1 cellular context compared by ENCODE assay signal in genomic region chr17:6796017-6796886, GRCh38.
TF ChIP-seq lines count a peak whose summit lies in the region.

No MANE protein-coding gene starts in this region.

TF ChIP-seq in HepG2, 621 proteins besides CTCF, POLR2A, EP300 and RAD21 (continued from another document and continues in another):
- TF ChIP-seq, protein P1, sequence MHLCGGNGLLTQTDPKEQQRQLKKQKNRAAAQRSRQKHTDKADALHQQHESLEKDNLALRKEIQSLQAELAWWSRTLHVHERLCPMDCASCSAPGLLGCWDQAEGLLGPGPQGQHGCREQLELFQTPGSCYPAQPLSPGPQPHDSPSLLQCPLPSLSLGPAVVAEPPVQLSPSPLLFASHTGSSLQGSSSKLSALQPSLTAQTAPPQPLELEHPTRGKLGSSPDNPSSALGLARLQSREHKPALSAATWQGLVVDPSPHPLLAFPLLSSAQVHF (CRISPR knock-in tag; IDR thresholded peaks at IDR 0.05), result 0 out of 2 replicates have a peak, but pooled peaks have one; percentile 39
- TF ChIP-seq ZNF205 (CRISPR knock-in tag; IDR thresholded peaks at IDR 0.05) (no peak), ZNF501 (CRISPR knock-in tag; IDR thresholded peaks at IDR 0.05) (no peak), AGO1 (IDR thresholded peaks at IDR 0.05; ENCODE audit: low read depth, low read length, poor library complexity, severe bottlenecking) (no peak), SIX1 (CRISPR knock-in tag; IDR thresholded peaks at IDR 0.05; ENCODE audit: borderline replicate concordance) (peak; percentile 91), TCF12 (IDR thresholded peaks at IDR 0.05) (no peak), TCF12 (CRISPR knock-in tag; IDR thresholded peaks at IDR 0.05) (no peak), SMAD9 (CRISPR knock-in tag; IDR thresholded peaks at IDR 0.05) (no peak), ZFP82 (CRISPR knock-in tag; IDR thresholded peaks at IDR 0.05; ENCODE audit: borderline replicate concordance) (no peak), RNF2 (conservative IDR thresholded peaks at IDR 0.05; ENCODE audit: low read depth) (no peak), MIXL1 (CRISPR knock-in tag; IDR thresholded peaks at IDR 0.05) (peak; percentile 82), FIP1L1 (IDR thresholded peaks at IDR 0.05; ENCODE audit: borderline replicate concordance, insufficient read depth, low read depth, low read length) (no peak), WIZ (CRISPR knock-in tag; IDR thresholded peaks at IDR 0.05) (no peak), ELF3 (CRISPR knock-in tag; IDR thresholded peaks at IDR 0.05) (no peak), PAWR (CRISPR knock-in tag; IDR thresholded peaks at IDR 0.05; ENCODE audit: borderline replicate concordance) (no peak), SP5 (CRISPR knock-in tag; IDR thresholded peaks at IDR 0.05; ENCODE audit: borderline replicate concordance, low read depth) (no peak), ZNF660 (CRISPR knock-in tag; IDR thresholded peaks at IDR 0.05; ENCODE audit: borderline replicate concordance, low read depth) (no peak), TBX2 (CRISPR knock-in tag; IDR thresholded peaks at IDR 0.05; ENCODE audit: borderline replicate concordance) (peak; percentile 89), SNAPC2 (CRISPR knock-in tag; IDR thresholded peaks at IDR 0.05) (no peak), ADNP (CRISPR knock-in tag; IDR thresholded peaks at IDR 0.05) (no peak), TRAFD1 (CRISPR knock-in tag; IDR thresholded peaks at IDR 0.05; ENCODE audit: borderline replicate concordance) (no peak), ZNF292 (CRISPR knock-in tag; IDR thresholded peaks at IDR 0.05; ENCODE audit: borderline replicate concordance, low read depth) (0 out of 2 replicates have a peak, but pooled peaks have one; percentile 22), ZBTB46 (CRISPR knock-in tag; IDR thresholded peaks at IDR 0.05; ENCODE audit: borderline replicate concordance) (no peak), CREM (IDR thresholded peaks at IDR 0.05) (peak; percentile 48; the same call in 1 of the 2 replicates), CREM (CRISPR knock-in tag; IDR thresholded peaks at IDR 0.05) (no peak), RFX5 (IDR thresholded peaks at IDR 0.05; ENCODE audit: low read depth, low read length) (no peak), ZNF737 (CRISPR knock-in tag; IDR thresholded peaks at IDR 0.05; ENCODE audit: borderline replicate concordance) (no peak), SMAD1 (CRISPR knock-in tag; IDR thresholded peaks at IDR 0.05; ENCODE audit: borderline replicate concordance, low read depth) (no peak), IRX3 (CRISPR knock-in tag; IDR thresholded peaks at IDR 0.05; ENCODE audit: borderline replicate concordance, low read depth) (no peak), ZNF451 (CRISPR knock-in tag; IDR thresholded peaks at IDR 0.05) (no peak), HNF4G (IDR thresholded peaks at IDR 0.05; ENCODE audit: borderline replicate concordance, low read depth, low read length) (peak; percentile 77), HNF4G (CRISPR knock-in tag; IDR thresholded peaks at IDR 0.05; ENCODE audit: borderline replicate concordance, low read depth) (no peak; the same call in 1 of the 2 replicates), HOXA9 (CRISPR knock-in tag; IDR thresholded peaks at IDR 0.05; ENCODE audit: borderline replicate concordance) (no peak), ZBTB21 (CRISPR knock-in tag; IDR thresholded peaks at IDR 0.05) (no peak), EZH2 (conservative IDR thresholded peaks at IDR 0.05; ENCODE audit: low read depth, low read length) (no peak), ZNF432 (CRISPR knock-in tag; IDR thresholded peaks at IDR 0.05; ENCODE audit: borderline replicate concordance) (no peak), POGZ (CRISPR knock-in tag; IDR thresholded peaks at IDR 0.05) (0 out of 2 replicates have a peak, but pooled peaks have one; percentile 33), HMGA1 (CRISPR knock-in tag; conservative IDR thresholded peaks at IDR 0.05) (no peak), PHB2 (IDR thresholded peaks at IDR 0.05; ENCODE audit: partially characterized antibody) (no peak), NFE2 (CRISPR knock-in tag; IDR thresholded peaks at IDR 0.05) (no peak), FOXA3 (CRISPR knock-in tag; IDR thresholded peaks at IDR 0.05) (peak; percentile 78), SAP130 (CRISPR knock-in tag; IDR thresholded peaks at IDR 0.05; ENCODE audit: low read depth) (peak; percentile 58), ZNF556 (CRISPR knock-in tag; IDR thresholded peaks at IDR 0.05; ENCODE audit: borderline replicate concordance) (0 out of 2 replicates have a peak, but pooled peaks have one; percentile 22), ZNF788 (CRISPR knock-in tag; IDR thresholded peaks at IDR 0.05; ENCODE audit: borderline replicate concordance) (no peak), FUBP1 (CRISPR knock-in tag; IDR thresholded peaks at IDR 0.05; ENCODE audit: borderline replicate concordance) (no peak), PITX1 (CRISPR knock-in tag; IDR thresholded peaks at IDR 0.05) (peak; percentile 22; the same call in 1 of the 2 replicates), EHMT2 (IDR thresholded peaks at IDR 0.05; ENCODE audit: borderline replicate concordance, low read depth, low read length) (peak; percentile 68; the same call in 1 of the 2 replicates), JDP2 (CRISPR knock-in tag; IDR thresholded peaks at IDR 0.05; ENCODE audit: borderline replicate concordance) (no peak)
- TF ChIP-seq, protein P2, sequence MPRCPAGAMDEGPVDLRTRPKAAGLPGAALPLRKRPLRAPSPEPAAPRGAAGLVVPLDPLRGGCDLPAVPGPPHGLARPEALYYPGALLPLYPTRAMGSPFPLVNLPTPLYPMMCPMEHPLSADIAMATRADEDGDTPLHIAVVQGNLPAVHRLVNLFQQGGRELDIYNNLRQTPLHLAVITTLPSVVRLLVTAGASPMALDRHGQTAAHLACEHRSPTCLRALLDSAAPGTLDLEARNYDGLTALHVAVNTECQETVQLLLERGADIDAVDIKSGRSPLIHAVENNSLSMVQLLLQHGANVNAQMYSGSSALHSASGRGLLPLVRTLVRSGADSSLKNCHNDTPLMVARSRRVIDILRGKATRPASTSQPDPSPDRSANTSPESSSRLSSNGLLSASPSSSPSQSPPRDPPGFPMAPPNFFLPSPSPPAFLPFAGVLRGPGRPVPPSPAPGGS (CRISPR knock-in tag; IDR thresholded peaks at IDR 0.05), result no peak
- TF ChIP-seq, protein P3, sequence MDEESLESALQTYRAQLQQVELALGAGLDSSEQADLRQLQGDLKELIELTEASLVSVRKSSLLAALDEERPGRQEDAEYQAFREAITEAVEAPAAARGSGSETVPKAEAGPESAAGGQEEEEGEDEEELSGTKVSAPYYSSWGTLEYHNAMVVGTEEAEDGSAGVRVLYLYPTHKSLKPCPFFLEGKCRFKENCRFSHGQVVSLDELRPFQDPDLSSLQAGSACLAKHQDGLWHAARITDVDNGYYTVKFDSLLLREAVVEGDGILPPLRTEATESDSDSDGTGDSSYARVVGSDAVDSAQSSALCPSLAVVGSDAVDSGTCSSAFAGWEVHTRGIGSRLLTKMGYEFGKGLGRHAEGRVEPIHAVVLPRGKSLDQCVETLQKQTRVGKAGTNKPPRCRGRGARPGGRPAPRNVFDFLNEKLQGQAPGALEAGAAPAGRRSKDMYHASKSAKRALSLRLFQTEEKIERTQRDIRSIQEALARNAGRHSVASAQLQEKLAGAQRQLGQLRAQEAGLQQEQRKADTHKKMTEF (CRISPR knock-in tag; IDR thresholded peaks at IDR 0.05), result peak; percentile 63
- TF ChIP-seq, protein P4, sequence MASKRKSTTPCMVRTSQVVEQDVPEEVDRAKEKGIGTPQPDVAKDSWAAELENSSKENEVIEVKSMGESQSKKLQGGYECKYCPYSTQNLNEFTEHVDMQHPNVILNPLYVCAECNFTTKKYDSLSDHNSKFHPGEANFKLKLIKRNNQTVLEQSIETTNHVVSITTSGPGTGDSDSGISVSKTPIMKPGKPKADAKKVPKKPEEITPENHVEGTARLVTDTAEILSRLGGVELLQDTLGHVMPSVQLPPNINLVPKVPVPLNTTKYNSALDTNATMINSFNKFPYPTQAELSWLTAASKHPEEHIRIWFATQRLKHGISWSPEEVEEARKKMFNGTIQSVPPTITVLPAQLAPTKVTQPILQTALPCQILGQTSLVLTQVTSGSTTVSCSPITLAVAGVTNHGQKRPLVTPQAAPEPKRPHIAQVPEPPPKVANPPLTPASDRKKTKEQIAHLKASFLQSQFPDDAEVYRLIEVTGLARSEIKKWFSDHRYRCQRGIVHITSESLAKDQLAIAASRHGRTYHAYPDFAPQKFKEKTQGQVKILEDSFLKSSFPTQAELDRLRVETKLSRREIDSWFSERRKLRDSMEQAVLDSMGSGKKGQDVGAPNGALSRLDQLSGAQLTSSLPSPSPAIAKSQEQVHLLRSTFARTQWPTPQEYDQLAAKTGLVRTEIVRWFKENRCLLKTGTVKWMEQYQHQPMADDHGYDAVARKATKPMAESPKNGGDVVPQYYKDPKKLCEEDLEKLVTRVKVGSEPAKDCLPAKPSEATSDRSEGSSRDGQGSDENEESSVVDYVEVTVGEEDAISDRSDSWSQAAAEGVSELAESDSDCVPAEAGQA (IDR thresholded peaks at IDR 0.05; ENCODE audit: low read depth), result no peak
- TF ChIP-seq, protein P4 (CRISPR knock-in tag; IDR thresholded peaks at IDR 0.05; ENCODE audit: borderline replicate concordance), result no peak
- TF ChIP-seq, protein P5, sequence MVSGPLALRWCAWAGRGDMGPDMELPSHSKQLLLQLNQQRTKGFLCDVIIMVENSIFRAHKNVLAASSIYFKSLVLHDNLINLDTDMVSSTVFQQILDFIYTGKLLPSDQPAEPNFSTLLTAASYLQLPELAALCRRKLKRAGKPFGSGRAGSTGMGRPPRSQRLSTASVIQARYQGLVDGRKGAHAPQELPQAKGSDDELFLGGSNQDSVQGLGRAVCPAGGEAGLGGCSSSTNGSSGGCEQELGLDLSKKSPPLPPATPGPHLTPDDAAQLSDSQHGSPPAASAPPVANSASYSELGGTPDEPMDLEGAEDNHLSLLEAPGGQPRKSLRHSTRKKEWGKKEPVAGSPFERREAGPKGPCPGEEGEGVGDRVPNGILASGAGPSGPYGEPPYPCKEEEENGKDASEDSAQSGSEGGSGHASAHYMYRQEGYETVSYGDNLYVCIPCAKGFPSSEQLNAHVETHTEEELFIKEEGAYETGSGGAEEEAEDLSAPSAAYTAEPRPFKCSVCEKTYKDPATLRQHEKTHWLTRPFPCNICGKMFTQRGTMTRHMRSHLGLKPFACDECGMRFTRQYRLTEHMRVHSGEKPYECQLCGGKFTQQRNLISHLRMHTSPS (CRISPR knock-in tag; IDR thresholded peaks at IDR 0.05; ENCODE audit: low read depth), result no peak
